Comparison of ENCODE assay signal across 8 cellular contexts in genomic region chr2:74148457-74149248, GRCh38. TPM values are rescaled to one million over a fixed set of nuclear protein-coding genes. Genes with fewer than 3 reads are reported as not detected.
DNase-seq lines count a peak whose midpoint lies in the region; ATAC-seq and TF ChIP-seq lines count a peak whose summit lies in the region.

No MANE protein-coding gene starts in this region.

- TF ChIP-seq CTCF in left lung (IDR thresholded peaks at IDR 0.05), result no peak
- no peak for TF ChIP-seq CTCF in transverse colon (IDR thresholded peaks at IDR 0.05)
- no peak for TF ChIP-seq CTCF in GM10266 (IDR thresholded peaks at IDR 0.05; ENCODE audit: control insufficient read depth, insufficient read depth, low read depth, missing control alignments)

- in situ Hi-C loops in transverse colon (cut with MboI; ENCODE audit: low pct_ligation_motif_present in 1 of 4, low pct_unique_long_range_greater_than_20kb in 1 of 4, low sequenced_read_pairs in 3 of 4), result loop anchor here in 3 of 4 donors (25.0 kb wide), 2 partner anchors 311 to 336 kb away; partner anchors contain the start of gene STAMBP (in 2 of the 3)

- H3K27me3 ChIP-seq in adipocyte (replicated peaks; ENCODE audit: control insufficient read depth, insufficient read depth, low read length), result no peaks in the 10 kb centered on the region
- no peaks in the 10 kb centered on the region for H3K27me3 ChIP-seq in left lung
- no peaks in the 10 kb centered on the region for H3K27me3 ChIP-seq in transverse colon

- H3K4me3 ChIP-seq in adipocyte (ENCODE audit: low read length) (peak overlapping the region; percentile 85), left lung (peak overlapping the region; percentile 68 to 82), transverse colon (peak overlapping the region in 3 of 4 donors; percentile 54 to 92 (median 85))

- no peaks in the 10 kb centered on the region for H3K9me3 Mint-ChIP-seq in activated naive CD4-positive, alpha-beta T cell treated with anti-CD3 and anti-CD28 coated beads, Interleukin-2, amount 10 ng/mL, durations not matched to agents 7 days and 5 days

- 59 to 61% methylated on average over 8 to 16 of the region's 16 CpGs for WGBS in transverse colon (ENCODE audit: low coverage in 1 of 2), 2 donors

- no peak overlapping the region for H3K27ac Mint-ChIP-seq in activated naive CD4-positive, alpha-beta T cell treated with anti-CD3 and anti-CD28 coated beads, Interleukin-2, amount 10 ng/mL, durations not matched to agents 7 days and 5 days

- H3K4me1 Mint-ChIP-seq in activated naive CD4-positive, alpha-beta T cell treated with anti-CD3 and anti-CD28 coated beads, Interleukin-2, amount 10 ng/mL, durations not matched to agents 7 days and 5 days, result peaks cover 9% of the 10 kb centered on the region

- peak overlapping the region; percentile 82 for H3K9ac ChIP-seq in adipocyte (ENCODE audit: low read length)

- TF ChIP-seq EP300 in transverse colon (IDR thresholded peaks at IDR 0.05; ENCODE audit: low read depth), result no peak

- H3K9me3 ChIP-seq in adipocyte (ENCODE audit: control insufficient read depth, low read length) (no peaks in the 10 kb centered on the region), left lung (no peaks in the 10 kb centered on the region), transverse colon (no peaks in the 10 kb centered on the region)

- H3K4me1 ChIP-seq in adipocyte (ENCODE audit: control insufficient read depth, insufficient read depth, low read length), result peaks cover 16% of the 10 kb centered on the region
- H3K4me1 ChIP-seq in left lung, result peaks cover 5 to 25% of the 10 kb centered on the region in 2 donors
- peaks cover 8 to 22% (median 17%) of the 10 kb centered on the region in 4 donors for H3K4me1 ChIP-seq in transverse colon

- no peak for ATAC-seq in left lung

- CTCF ChIA-PET in activated naive CD4-positive, alpha-beta T cell treated with anti-CD3 and anti-CD28 coated beads, Interleukin-2, amount 10 ng/mL, durations not matched to agents 7 days and 5 days (lab: Charles Lee), result interaction anchor here (0.9 to 6.7 kb wide), 12 partner anchors 15 to 325 kb away, joined by 3 to 50 read pairs (median 6); partner anchors contain the start of genes MTHFD2 and STAMBP

- no peaks in the 10 kb centered on the region for H3K27me3 Mint-ChIP-seq in activated naive CD4-positive, alpha-beta T cell treated with anti-CD3 and anti-CD28 coated beads, Interleukin-2, amount 10 ng/mL, durations not matched to agents 7 days and 5 days

- H3K36me3 Mint-ChIP-seq in activated naive CD4-positive, alpha-beta T cell treated with anti-CD3 and anti-CD28 coated beads, Interleukin-2, amount 10 ng/mL, durations not matched to agents 7 days and 5 days, result peaks cover 19% of the 10 kb centered on the region

- intact Hi-C loops in left lung (cut with DNase I), result no loop called here
- intact Hi-C loops in transverse colon (cut with DNase I; ENCODE audit: low total_unique reads), result no loop called here

- no peak overlapping the region for H3K4me3 Mint-ChIP-seq in activated naive CD4-positive, alpha-beta T cell treated with anti-CD3 and anti-CD28 coated beads, Interleukin-2, amount 10 ng/mL, durations not matched to agents 7 days and 5 days

- no peak for TF ChIP-seq POLR2A in transverse colon (IDR thresholded peaks at IDR 0.05)

- H3K27ac ChIP-seq in left lung (peak overlapping the region in 1 of 2 donors; percentile 72), transverse colon (peak overlapping the region; percentile 72 to 79 (median 74))

- H3K36me3 ChIP-seq in adipocyte (ENCODE audit: control insufficient read depth, insufficient read depth, low read length, severe bottlenecking) (peaks cover 31% of the 10 kb centered on the region), left lung (peaks cover 0 to 36% of the 10 kb centered on the region in 2 donors), transverse colon (peaks cover 0 to 7% (median 0%) of the 10 kb centered on the region in 4 donors)

- DNase-seq in activated naive CD4-positive, alpha-beta T cell treated with anti-CD3 and anti-CD28 coated beads, Interleukin-2, amount 10 ng/mL, durations not matched to agents 7 days and 5 days, result peak; percentile 25
- no peak for DNase-seq in activated naive CD4-positive, alpha-beta T cell (lab: John Stamatoyannopoulos, UW)
- DNase-seq in adipocyte (ENCODE audit: low read depth) (no peak), left lung (no peak), transverse colon (no peak), NOMO-1 treated with dmso at 0.1 percent for 144 hours (lab: John Stamatoyannopoulos, UW; ENCODE audit: unreplicated experiment) (no peak), NCI-H524 (lab: John Stamatoyannopoulos, UW) (no peak), GM10266 (ENCODE audit: extremely low spot score) (no peak)

RNA-seq across cellular contexts. Expression of gene BOLA3, which starts 0.9 kb away (rescaled TPM):
- 10 to 100 TPM; 34.7 to 39.6 TPM for total RNA-seq in left lung
- 10 to 100 TPM in 2 of 4 donors, 1 to 10 TPM in 1, not detected in 1; 3.0 to 51.5 (median 44.0) TPM for total RNA-seq in transverse colon

RNA-seq across cellular contexts. Expression of gene MOB1A, which starts 30.0 kb away (rescaled TPM):
- 100 to 1,000 TPM; 120 to 154 TPM for total RNA-seq in left lung
- total RNA-seq in transverse colon, result 10 to 100 TPM; 43.0 to 91.9 (median 68.8) TPM

RNA-seq across cellular contexts. Expression of gene MTHFD2, which starts 49.8 kb away (rescaled TPM):
- 10 to 100 TPM; 44.6 to 81.2 TPM for total RNA-seq in left lung
- 100 to 1,000 TPM in 1 of 4 donors, 10 to 100 TPM in 2, 1 to 10 TPM in 1; 2.2 to 220 (median 17.8) TPM for total RNA-seq in transverse colon
